8 cellular contexts compared by ENCODE assay signal in genomic region chr14:103563844-103564243, GRCh38. TPM values are rescaled to one million over a fixed set of nuclear protein-coding genes. Genes with fewer than 3 reads are reported as not detected.
A peak's percentile ranks its signal among the peaks of the same experiment; 100 is the strongest.
DNase-seq lines count a peak whose midpoint lies in the region; ATAC-seq and TF ChIP-seq lines count a peak whose summit lies in the region.
"Not testable (repeated sequence)": the region's sequence is repeated elsewhere in the genome, so short reads cannot be mapped to it uniquely, and the experiment has no call there.

No MANE protein-coding gene starts in this region.

- peak overlapping the region; percentile 91 for H3K4me3 Mint-ChIP-seq in activated CD8-positive, alpha-beta T cell treated with anti-CD3 and anti-CD28 coated beads, Interleukin-2, amount 10 ng/mL, durations not matched to agents 7 days and 5 days
- H3K4me3 Mint-ChIP-seq in central memory CD8-positive, alpha-beta T cell = peak overlapping the region; percentile 92

- not testable (repeated sequence) for H3K27me3 Mint-ChIP-seq in activated CD8-positive, alpha-beta T cell treated with anti-CD3 and anti-CD28 coated beads, Interleukin-2, amount 10 ng/mL, durations not matched to agents 7 days and 5 days (ENCODE audit: low read depth); central memory CD8-positive, alpha-beta T cell

- H3K36me3 Mint-ChIP-seq in activated CD8-positive, alpha-beta T cell treated with anti-CD3 and anti-CD28 coated beads, Interleukin-2, amount 10 ng/mL, durations not matched to agents 7 days and 5 days (ENCODE audit: low read depth) = peaks cover 28% of the 10 kb centered on the region
- H3K36me3 Mint-ChIP-seq in central memory CD8-positive, alpha-beta T cell (ENCODE audit: insufficient read depth) = peaks cover 22% of the 10 kb centered on the region

- H3K27me3 ChIP-seq in NT2/D1 (ENCODE audit: insufficient read depth, insufficient read length); mucosa of rectum (ENCODE audit: control insufficient read depth in 2 of 2, insufficient read depth in 2 of 2, low read length in 2 of 2); gastrocnemius medialis; vagina: not testable (repeated sequence)

- H3K9ac ChIP-seq in NT2/D1 (ENCODE audit: insufficient read length, low read depth) (peak overlapping the region; percentile 83), mucosa of rectum (ENCODE audit: low read depth in 1 of 2, low read length in 2 of 2) (peak overlapping the region; percentile 80 to 88)

- TF ChIP-seq CTCF in gastrocnemius medialis (IDR thresholded peaks at IDR 0.05 in 4 of 5, conservative IDR thresholded peaks at IDR 0.05 in 1 of 5); vagina (IDR thresholded peaks at IDR 0.05): not testable (repeated sequence)

- CTCF ChIA-PET in activated CD8-positive, alpha-beta T cell treated with anti-CD3 and anti-CD28 coated beads, Interleukin-2, amount 10 ng/mL, durations not matched to agents 7 days and 5 days (lab: Charles Lee) = interaction anchor here (0.7 to 1.8 kb wide), 2 partner anchors 11 to 45 kb away, joined by 3 to 4 read pairs; no protein-coding TSS in a partner anchor

- H3K4me1 Mint-ChIP-seq in activated CD8-positive, alpha-beta T cell treated with anti-CD3 and anti-CD28 coated beads, Interleukin-2, amount 10 ng/mL, durations not matched to agents 7 days and 5 days (ENCODE audit: low read depth) = peaks cover 46% of the 10 kb centered on the region
- H3K4me1 Mint-ChIP-seq in central memory CD8-positive, alpha-beta T cell = peaks cover 43% of the 10 kb centered on the region

- not testable (repeated sequence) for H3K9me3 ChIP-seq in NT2/D1 (ENCODE audit: insufficient read depth, low read length); mucosa of rectum (ENCODE audit: control insufficient read depth in 2 of 2, low read length in 2 of 2); gastrocnemius medialis; vagina

- intact Hi-C loops in Right ventricle myocardium superior (cut with DNase I) (loop anchor here (10.0 kb wide), 1 partner anchor 351 kb away; no protein-coding TSS in a partner anchor), gastrocnemius medialis (cut with DNase I; ENCODE audit: low total_unique reads) (loop anchor here (2.0 to 5.0 kb wide), 3 partner anchors 65 to 283 kb away; partner anchors contain the start of genes KLC1, PPP1R13B, XRCC3 and ZFYVE21)
- intact Hi-C loops in vagina (cut with DNase I) = not testable (repeated sequence)

- not testable (repeated sequence) for H3K4me1 ChIP-seq in NT2/D1 (ENCODE audit: insufficient read depth, insufficient read length)
- H3K4me1 ChIP-seq in mucosa of rectum (ENCODE audit: control insufficient read depth in 2 of 2, insufficient read depth in 2 of 2, low read length in 2 of 2) (peaks cover 26 to 32% of the 10 kb centered on the region in 2 donors), gastrocnemius medialis (peaks cover 40 to 56% of the 10 kb centered on the region in 2 donors), vagina (peaks cover 63% of the 10 kb centered on the region)

- DNase-seq in NT2/D1 (ENCODE audit: low read depth, low spot score); activated CD8-positive, alpha-beta T cell treated with anti-CD3 and anti-CD28 coated beads, Interleukin-2, amount 10 ng/mL, durations not matched to agents 7 days and 5 days; central memory CD8-positive, alpha-beta T cell (ENCODE audit: low spot score in 2 of 2); gastrocnemius medialis; vagina (ENCODE audit: extremely low spot score in 2 of 2): not testable (repeated sequence)
- peak; percentile 11 for DNase-seq in Right ventricle myocardium superior

- TF ChIP-seq POLR2A in gastrocnemius medialis (IDR thresholded peaks at IDR 0.05); vagina (IDR thresholded peaks at IDR 0.05): not testable (repeated sequence)

- not testable (repeated sequence) for H3K27ac ChIP-seq in mucosa of rectum (ENCODE audit: low read depth in 2 of 2, low read length in 2 of 2); vagina
- H3K27ac ChIP-seq in gastrocnemius medialis = peak overlapping the region in 3 of 4 donors; percentile 90 to 97 (median 95)

- not testable (repeated sequence) for H3K9me3 Mint-ChIP-seq in activated CD8-positive, alpha-beta T cell treated with anti-CD3 and anti-CD28 coated beads, Interleukin-2, amount 10 ng/mL, durations not matched to agents 7 days and 5 days (ENCODE audit: insufficient read depth); central memory CD8-positive, alpha-beta T cell

- POLR2A ChIA-PET in activated CD8-positive, alpha-beta T cell treated with anti-CD3 and anti-CD28 coated beads, Interleukin-2, amount 10 ng/mL, durations not matched to agents 7 days and 5 days (lab: Charles Lee) = interaction anchor here (0.6 kb wide), 2 partner anchors 34 to 65 kb away, joined by 3 read pairs; partner anchors contain the start of gene KLC1

- in situ Hi-C loops in gastrocnemius medialis (cut with MboI; ENCODE audit: low sequenced_read_pairs in 4 of 4) = loop anchor here in 1 of 4 donors (25.0 kb wide), 1 partner anchor 348 kb away; a partner anchor contains a TSS

- peak overlapping the region; percentile 33 for H3K27ac Mint-ChIP-seq in activated CD8-positive, alpha-beta T cell treated with anti-CD3 and anti-CD28 coated beads, Interleukin-2, amount 10 ng/mL, durations not matched to agents 7 days and 5 days
- H3K27ac Mint-ChIP-seq in central memory CD8-positive, alpha-beta T cell (ENCODE audit: low read depth) = peak overlapping the region; percentile 79

- H3K36me3 ChIP-seq in NT2/D1 (ENCODE audit: insufficient read depth, insufficient read length, low read length) (peaks cover 24% of the 10 kb centered on the region), mucosa of rectum (ENCODE audit: control insufficient read depth in 2 of 2, insufficient read depth in 2 of 2, low read length in 2 of 2) (peaks cover 16 to 17% of the 10 kb centered on the region in 2 donors), gastrocnemius medialis (peaks cover 0 to 19% of the 10 kb centered on the region in 2 donors)
- not testable (repeated sequence) for H3K36me3 ChIP-seq in vagina

- not testable (repeated sequence) for ATAC-seq in activated CD8-positive, alpha-beta T cell treated with anti-CD3 and anti-CD28 coated beads, Interleukin-2, amount 10 ng/mL, durations not matched to agents 7 days and 5 days; central memory CD8-positive, alpha-beta T cell (replicated peaks; ENCODE audit: extremely low read depth, poor library complexity, severe bottlenecking); Right ventricle myocardium superior (ENCODE audit: poor library complexity); gastrocnemius medialis

- H3K4me3 ChIP-seq in GM08714 (ENCODE audit: low read length) = peak overlapping the region; percentile 95
- peak overlapping the region; percentile 91 for H3K4me3 ChIP-seq in NT2/D1 (ENCODE audit: insufficient read length, low read depth)
- peak overlapping the region; percentile 92 to 94 for H3K4me3 ChIP-seq in mucosa of rectum (ENCODE audit: low read length in 2 of 2)
- peak overlapping the region; percentile 80 to 99 (median 92) for H3K4me3 ChIP-seq in gastrocnemius medialis
- H3K4me3 ChIP-seq in vagina = peak overlapping the region; percentile 88 to 91

RNA-seq across cellular contexts. Expression of gene COA8, which starts 1.1 kb away (rescaled TPM):
- 10 to 100 TPM; 28.3 to 34.3 TPM for total RNA-seq in activated CD8-positive, alpha-beta T cell treated with anti-CD3 and anti-CD28 coated beads, Interleukin-2, amount 10 ng/mL, durations not matched to agents 7 days and 5 days
- total RNA-seq in Right ventricle myocardium superior (60.6 TPM), gastrocnemius medialis (100 to 1,000 TPM in 1 of 4 donors, 10 to 100 TPM in 3; 56.7 to 111 (median 71.7) TPM), vagina (17.2 TPM)

RNA-seq across cellular contexts. Expression of gene BAG5, which starts 1.4 kb away (rescaled TPM):
- total RNA-seq in activated CD8-positive, alpha-beta T cell treated with anti-CD3 and anti-CD28 coated beads, Interleukin-2, amount 10 ng/mL, durations not matched to agents 7 days and 5 days = 10 to 100 TPM; 31.1 to 33.2 TPM
- total RNA-seq in Right ventricle myocardium superior (14.3 TPM), gastrocnemius medialis (10 to 100 TPM; 16.9 to 22.6 (median 21.0) TPM), vagina (21.6 TPM)

RNA-seq across cellular contexts. Expression of gene TRMT61A, which starts 34.8 kb away (rescaled TPM):
- 1 to 10 TPM; 8.5 to 8.8 TPM for total RNA-seq in activated CD8-positive, alpha-beta T cell treated with anti-CD3 and anti-CD28 coated beads, Interleukin-2, amount 10 ng/mL, durations not matched to agents 7 days and 5 days
- total RNA-seq in Right ventricle myocardium superior = 5.0 TPM
- 10 to 100 TPM in 1 of 4 donors, 1 to 10 TPM in 3; 8.3 to 11.0 (median 9.6) TPM for total RNA-seq in gastrocnemius medialis
- total RNA-seq in vagina = 17.7 TPM

RNA-seq across cellular contexts. Expression of gene CKB, which starts 41.2 kb away (rescaled TPM):
- total RNA-seq in activated CD8-positive, alpha-beta T cell treated with anti-CD3 and anti-CD28 coated beads, Interleukin-2, amount 10 ng/mL, durations not matched to agents 7 days and 5 days = 1 to 10 TPM; 2.2 to 2.7 TPM
- total RNA-seq in Right ventricle myocardium superior (702 TPM), gastrocnemius medialis (100 to 1,000 TPM in 1 of 4 donors, 10 to 100 TPM in 3; 20.7 to 110 (median 43.4) TPM), vagina (179 TPM)
